Comparison of ENCODE assay signal across 17 cellular contexts in the genomic region with DNA sequence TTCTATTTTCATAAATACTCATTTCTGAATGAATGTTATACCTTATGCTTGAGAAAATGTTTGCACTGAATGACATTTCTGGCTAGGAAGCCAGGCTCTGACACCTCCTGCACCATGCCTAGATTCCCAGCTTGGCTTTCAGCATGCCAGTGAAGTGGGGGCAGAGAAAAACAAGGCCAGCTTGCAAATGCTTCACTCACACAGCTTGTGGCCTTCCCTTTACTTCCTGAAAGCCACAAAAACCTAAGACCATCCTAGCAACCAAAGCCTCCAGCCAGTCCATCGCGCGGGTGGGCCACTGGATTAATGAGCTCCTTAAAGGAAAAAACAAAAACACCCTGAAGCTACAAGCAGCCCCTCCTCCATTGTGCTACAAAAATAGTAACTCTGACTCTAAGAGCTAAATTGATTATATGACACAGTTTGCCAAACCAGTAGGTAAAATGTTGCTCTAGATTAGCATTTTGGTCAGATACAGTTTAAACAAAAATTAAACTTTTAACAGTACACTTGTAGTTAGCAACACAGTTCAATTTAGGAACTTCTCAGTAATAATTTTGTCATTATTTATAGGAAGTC.
A peak's percentile ranks its signal among the peaks of the same experiment; 100 is the strongest.
DNase-seq lines count a peak whose midpoint lies in the region; ATAC-seq and TF ChIP-seq lines count a peak whose summit lies in the region.
"Had no signal": no experiment of that assay in that cellular context is flagged by ENCODE, and none has a peak within 500 bp of the region (broad histone marks: within the 10 kb centered on the region; RNA-seq: fewer than 3 reads in every experiment).

No MANE protein-coding gene starts in this region.

- DNase-seq in ecto neural progenitor cell (ENCODE audit: low spot score) (peak; percentile 76), progenitor cell of endocrine pancreas (ENCODE audit: low spot score, unreplicated experiment) (no peak)
- no peak for DNase-seq in activated T-cell treated with anti-CD3 and anti-CD28 coated beads, Interleukin-2, amount 50 U/mL, for 4 hours
- DNase-seq: activated CD4-positive, alpha-beta memory T cell treated with anti-CD3 and anti-CD28 coated beads for 36 hours; BE2C; DND-41; KBM-7; stimulated activated CD4-positive, alpha-beta T cell treated with anti-CD3 and anti-CD28 coated beads, Interleukin-4, amount 100 ng/mL, for 1 hour; stimulated activated naive B cell treated with anti-CD40 and anti-IgM and Interleukin-4, amounts not matched to agents 10 μg/mL and 1 μg/mL and 100 μg/mL, for 72 hours had no signal

- H3K36me3 ChIP-seq in HUES64 (ENCODE audit: insufficient read depth, low read length): no peaks in the 10 kb centered on the region
- no peaks in the 10 kb centered on the region for H3K36me3 ChIP-seq in iPS-20b (ENCODE audit: insufficient read depth, low read depth, low read length)
- H3K36me3 ChIP-seq: prostate gland had no signal

- H3K27me3 ChIP-seq in HUES64 (ENCODE audit: insufficient read depth, low read length): no peaks in the 10 kb centered on the region
- H3K27me3 ChIP-seq in iPS-20b (ENCODE audit: insufficient read depth, low read length): no peaks in the 10 kb centered on the region
- H3K27me3 ChIP-seq: BE2C had no signal

- H3K9me3 ChIP-seq in HUES64 (ENCODE audit: insufficient read depth, low read depth, low read length): no peaks in the 10 kb centered on the region
- H3K9me3 ChIP-seq in iPS-20b (ENCODE audit: insufficient read depth, low read depth, low read length): no peaks in the 10 kb centered on the region
- H3K9me3 ChIP-seq: BE2C, prostate gland had no signal

- no peaks in the 10 kb centered on the region for H3K9me3 Mint-ChIP-seq in progenitor cell of endocrine pancreas (ENCODE audit: low read depth)
- H3K9me3 Mint-ChIP-seq in activated T-cell treated with anti-CD3 and anti-CD28 coated beads, Interleukin-2, amount 50 U/mL, for 4 hours: no peaks in the 10 kb centered on the region
- H3K9me3 Mint-ChIP-seq: activated CD4-positive, alpha-beta memory T cell treated with anti-CD3 and anti-CD28 coated beads for 36 hours; activated T-helper 2 cell treated with anti-CD3 and anti-CD28 coated beads, Interferon-gamma antibody, Interleukin-2, Interleukin-4, amounts not matched to agents 10 μg/mL and 5 μg/mL and 100 μg/mL, durations not matched to agents 14 hours and 24 hours and 36 hours; memory B cell; stimulated activated naive B cell treated with anti-CD40 and anti-IgM and Interleukin-4, amounts not matched to agents 10 μg/mL and 1 μg/mL and 100 μg/mL, for 72 hours had no signal

- WGBS in HUES64: 3% methylated on average over 3 of the region's 3 CpGs

- peak overlapping the region; percentile 85 for H3K27ac ChIP-seq in HUES64 (ENCODE audit: low read depth, low read length)
- H3K27ac ChIP-seq in iPS-20b (ENCODE audit: low read length): peak overlapping the region; percentile 86
- H3K27ac ChIP-seq: prostate gland had no signal

- H3K4me1 ChIP-seq in HUES64 (ENCODE audit: insufficient read depth, low read length): peaks cover 63% of the 10 kb centered on the region
- H3K4me1 ChIP-seq in iPS-20b (ENCODE audit: insufficient read depth, low read length): peaks cover 62% of the 10 kb centered on the region
- H3K4me1 ChIP-seq: prostate gland had no signal

- peaks cover 42% of the 10 kb centered on the region for H3K4me1 Mint-ChIP-seq in progenitor cell of endocrine pancreas (ENCODE audit: low read depth)
- peaks cover 10% of the 10 kb centered on the region for H3K4me1 Mint-ChIP-seq in activated T-cell treated with anti-CD3 and anti-CD28 coated beads, Interleukin-2, amount 50 U/mL, for 4 hours (ENCODE audit: low read depth)

- peak overlapping the region; percentile 86 for H3K27ac Mint-ChIP-seq in progenitor cell of endocrine pancreas
- H3K27ac Mint-ChIP-seq: activated CD4-positive, alpha-beta memory T cell treated with anti-CD3 and anti-CD28 coated beads for 36 hours; activated T-helper 2 cell treated with anti-CD3 and anti-CD28 coated beads, Interferon-gamma antibody, Interleukin-2, Interleukin-4, amounts not matched to agents 10 μg/mL and 5 μg/mL and 100 μg/mL, durations not matched to agents 14 hours and 24 hours and 36 hours; memory B cell; stimulated activated naive B cell treated with anti-CD40 and anti-IgM and Interleukin-4, amounts not matched to agents 10 μg/mL and 1 μg/mL and 100 μg/mL, for 72 hours had no signal

- H3K9ac ChIP-seq in HUES64 (ENCODE audit: low read depth, low read length) (no peak overlapping the region; the same call in 1 of the 2 replicates), iPS-20b (ENCODE audit: low read depth, low read length) (peak overlapping the region; percentile 37; the same call in 1 of the 2 replicates)

- peak overlapping the region; percentile 7; the same call in 1 of the 2 replicates for H3K4me3 ChIP-seq in HUES64 (ENCODE audit: low read length)
- H3K4me3 ChIP-seq in iPS-20b (ENCODE audit: low read length): peak overlapping the region; percentile 17; the same call in 1 of the 2 replicates
- H3K4me3 ChIP-seq: prostate gland had no signal

- H3K36me3 Mint-ChIP-seq in progenitor cell of endocrine pancreas (ENCODE audit: insufficient read depth): no peaks in the 10 kb centered on the region
- H3K36me3 Mint-ChIP-seq in activated T-cell treated with anti-CD3 and anti-CD28 coated beads, Interleukin-2, amount 50 U/mL, for 4 hours (ENCODE audit: insufficient read depth): no peaks in the 10 kb centered on the region
- H3K36me3 Mint-ChIP-seq: activated CD4-positive, alpha-beta memory T cell treated with anti-CD3 and anti-CD28 coated beads for 36 hours; memory B cell; stimulated activated naive B cell treated with anti-CD40 and anti-IgM and Interleukin-4, amounts not matched to agents 10 μg/mL and 1 μg/mL and 100 μg/mL, for 72 hours had no signal

- ATAC-seq in GM21825 (IDR thresholded peaks at IDR 0.05; ENCODE audit: unreplicated experiment) (no peak), HG03521 (IDR thresholded peaks at IDR 0.05; ENCODE audit: unreplicated experiment) (no peak), HG02798 (IDR thresholded peaks at IDR 0.05; ENCODE audit: poor library complexity, unreplicated experiment) (no peak)
- ATAC-seq in activated T-cell treated with anti-CD3 and anti-CD28 coated beads, Interleukin-2, amount 50 U/mL, for 4 hours: no peak

- H3K4me3 Mint-ChIP-seq in progenitor cell of endocrine pancreas (ENCODE audit: low read depth): no peak overlapping the region
- no peak overlapping the region for H3K4me3 Mint-ChIP-seq in activated T-cell treated with anti-CD3 and anti-CD28 coated beads, Interleukin-2, amount 50 U/mL, for 4 hours
- H3K4me3 Mint-ChIP-seq: activated CD4-positive, alpha-beta memory T cell treated with anti-CD3 and anti-CD28 coated beads for 36 hours; memory B cell; stimulated activated naive B cell treated with anti-CD40 and anti-IgM and Interleukin-4, amounts not matched to agents 10 μg/mL and 1 μg/mL and 100 μg/mL, for 72 hours had no signal

- no peaks in the 10 kb centered on the region for H3K27me3 Mint-ChIP-seq in progenitor cell of endocrine pancreas
- no peaks in the 10 kb centered on the region for H3K27me3 Mint-ChIP-seq in activated T-cell treated with anti-CD3 and anti-CD28 coated beads, Interleukin-2, amount 50 U/mL, for 4 hours (ENCODE audit: low read depth)
- H3K27me3 Mint-ChIP-seq: activated CD4-positive, alpha-beta memory T cell treated with anti-CD3 and anti-CD28 coated beads for 36 hours had no signal

- TF ChIP-seq CTCF in progenitor cell of endocrine pancreas (IDR thresholded peaks at IDR 0.05; ENCODE audit: unreplicated experiment): no peak
